In the genomic region with DNA sequence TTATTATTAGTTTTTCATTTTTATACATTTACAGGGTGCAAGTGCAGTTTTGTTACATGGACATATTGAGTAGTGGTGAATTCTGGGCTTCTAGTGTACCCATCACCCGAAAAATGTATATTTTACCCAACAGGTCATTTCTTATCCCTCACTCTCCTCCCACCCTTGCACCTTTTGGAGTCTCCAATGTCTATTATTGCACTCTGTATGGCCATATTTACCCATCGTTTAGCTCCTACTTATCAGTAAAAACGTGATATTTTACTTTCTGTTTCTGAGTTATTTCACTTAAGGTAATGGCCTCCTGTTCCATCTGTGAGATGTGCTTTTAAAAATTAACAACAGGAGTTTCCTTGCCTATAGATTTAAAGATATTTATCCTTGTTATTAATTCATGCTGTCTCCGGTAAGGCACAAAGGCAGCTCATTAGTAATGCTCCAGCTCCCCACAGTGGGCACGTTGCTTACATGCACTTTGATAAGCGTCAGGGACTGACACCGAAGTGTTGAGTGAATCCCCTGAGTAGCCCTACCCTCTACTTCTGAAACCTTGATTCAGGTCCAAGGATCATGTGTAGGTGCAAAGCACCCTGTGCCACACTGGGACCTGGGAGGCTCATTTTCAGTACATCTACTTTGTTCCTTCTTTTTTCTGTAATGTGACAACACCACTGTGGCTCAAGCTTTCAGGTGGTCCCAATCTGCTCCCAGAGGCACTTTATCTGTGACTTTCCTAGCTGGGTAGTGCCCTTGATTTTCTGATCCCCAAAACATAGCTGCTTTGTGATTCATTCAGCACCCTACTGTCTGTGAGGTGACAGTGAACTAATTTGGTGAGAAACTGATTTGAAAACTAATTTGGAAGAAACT, we compare ENCODE assay signal across 9 cellular contexts. TPM values are rescaled to one million over a fixed set of nuclear protein-coding genes. Genes with fewer than 3 reads are reported as not detected.
A peak's percentile ranks its signal among the peaks of the same experiment; 100 is the strongest.
DNase-seq lines count a peak whose midpoint lies in the region; ATAC-seq and TF ChIP-seq lines count a peak whose summit lies in the region.
"Had no signal": no experiment of that assay in that cellular context is flagged by ENCODE, and none has a peak within 500 bp of the region (broad histone marks: within the 10 kb centered on the region; RNA-seq: fewer than 3 reads in every experiment).

No MANE protein-coding gene starts in this region.

- POLR2A ChIA-PET in CD4-positive, alpha-beta T cell (lab: Charles Lee) = no interaction called here

- CTCF ChIA-PET in CD4-positive, alpha-beta T cell (lab: Charles Lee) = interaction anchor here (0.9 kb wide), 1 partner anchor 190 kb away, joined by 5 read pairs; no protein-coding TSS in a partner anchor

- no peaks in the 10 kb centered on the region for H3K9me3 ChIP-seq in CD4-positive, alpha-beta T cell (ENCODE audit: control insufficient read depth, low read length)

- H3K27me3 ChIP-seq in CD4-positive, alpha-beta T cell (ENCODE audit: control insufficient read depth, insufficient read depth, low read length) = peaks cover 14% of the 10 kb centered on the region

- TF ChIP-seq CTCF in CD4-positive, alpha-beta T cell (IDR thresholded peaks at IDR 0.05) = no peak

- H3K27ac Mint-ChIP-seq in CD4-positive, alpha-beta T cell = no peak overlapping the region
- no peak overlapping the region for H3K27ac Mint-ChIP-seq in activated CD4-positive, alpha-beta T cell treated with anti-CD3 and anti-CD28 coated beads, Interleukin-2, amount 10 ng/mL, durations not matched to agents 24 days and 14 days
- H3K27ac Mint-ChIP-seq: T-helper 1 cell treated with Interleukin-12 subunit alpha and Interleukin-12 subunit beta and Interleukin-4 antibody, amounts not matched to agents 30 μg/mL and 1 μg/mL, for 36 hours had no signal

- peak in 7 of 10 experiments; percentile 3 to 14 (median 8) for DNase-seq in CD4-positive, alpha-beta T cell
- peak; percentile 23 for DNase-seq in NCI-H1694 treated with DMSO at 0.1 percent for 48 hours (lab: John Stamatoyannopoulos, UW)
- DNase-seq in activated CD4-positive, alpha-beta T cell treated with anti-CD3 and anti-CD28 coated beads, Interleukin-2, amount 10 ng/mL, durations not matched to agents 24 days and 14 days = peak; percentile 75
- peak; percentile 23 for DNase-seq in fibroblast of the conjunctiva (ENCODE audit: low read depth)
- peak in 7 of 10 donors; percentile 18 to 82 (median 21) for DNase-seq in posterior cingulate gyrus
- no peak for DNase-seq in NCI-H187 treated with DMSO at 0.1 percent for 48 hours (lab: John Stamatoyannopoulos, UW)

- H3K27ac ChIP-seq in CD4-positive, alpha-beta T cell (ENCODE audit: low read depth, low read length) = no peak overlapping the region

- intact Hi-C loops in CD4-positive, alpha-beta T cell (cut with DNase I, micrococcal nuclease) = loop anchor here (1.0 to 2.0 kb wide), 2 partner anchors 377 to 378 kb away; no protein-coding TSS in a partner anchor
- intact Hi-C loops in activated CD4-positive, alpha-beta T cell treated with anti-CD3 and anti-CD28 coated beads, Interleukin-2, amount 10 ng/mL, durations not matched to agents 24 days and 14 days (cut with micrococcal nuclease) = loop anchor here (5.0 kb wide), 1 partner anchor 245 kb away; no protein-coding TSS in a partner anchor
- intact Hi-C loops in posterior cingulate gyrus (cut with DNase I) = no loop called here

- no peaks in the 10 kb centered on the region for H3K9me3 Mint-ChIP-seq in CD4-positive, alpha-beta T cell
- H3K9me3 Mint-ChIP-seq in activated CD4-positive, alpha-beta T cell treated with anti-CD3 and anti-CD28 coated beads, Interleukin-2, amount 10 ng/mL, durations not matched to agents 24 days and 14 days = no peaks in the 10 kb centered on the region
- H3K9me3 Mint-ChIP-seq: T-helper 1 cell treated with Interleukin-12 subunit alpha and Interleukin-12 subunit beta and Interleukin-4 antibody, amounts not matched to agents 30 μg/mL and 1 μg/mL, for 36 hours had no signal

- H3K4me3 Mint-ChIP-seq in CD4-positive, alpha-beta T cell = no peak overlapping the region
- no peak overlapping the region for H3K4me3 Mint-ChIP-seq in activated CD4-positive, alpha-beta T cell treated with anti-CD3 and anti-CD28 coated beads, Interleukin-2, amount 10 ng/mL, durations not matched to agents 24 days and 14 days
- H3K4me3 Mint-ChIP-seq: T-helper 1 cell treated with Interleukin-12 subunit alpha and Interleukin-12 subunit beta and Interleukin-4 antibody, amounts not matched to agents 30 μg/mL and 1 μg/mL, for 36 hours had no signal

- peak; percentile 39 for ATAC-seq in CD4-positive, alpha-beta T cell (ENCODE audit: poor library complexity)
- peak; percentile 94 for ATAC-seq in GM18868 (IDR thresholded peaks at IDR 0.05; ENCODE audit: unreplicated experiment)
- ATAC-seq in HG02981 (IDR thresholded peaks at IDR 0.05; ENCODE audit: unreplicated experiment) = peak; percentile 81

- H3K4me1 Mint-ChIP-seq in CD4-positive, alpha-beta T cell (ENCODE audit: low read depth) = peaks cover 7% of the 10 kb centered on the region
- H3K4me1 Mint-ChIP-seq in activated CD4-positive, alpha-beta T cell treated with anti-CD3 and anti-CD28 coated beads, Interleukin-2, amount 10 ng/mL, durations not matched to agents 24 days and 14 days = no peaks in the 10 kb centered on the region

- H3K36me3 Mint-ChIP-seq in CD4-positive, alpha-beta T cell (ENCODE audit: low read depth) = no peaks in the 10 kb centered on the region
- H3K36me3 Mint-ChIP-seq in activated CD4-positive, alpha-beta T cell treated with anti-CD3 and anti-CD28 coated beads, Interleukin-2, amount 10 ng/mL, durations not matched to agents 24 days and 14 days (ENCODE audit: low read depth) = no peaks in the 10 kb centered on the region

- H3K27me3 Mint-ChIP-seq in CD4-positive, alpha-beta T cell = peaks cover 28% of the 10 kb centered on the region
- H3K27me3 Mint-ChIP-seq in activated CD4-positive, alpha-beta T cell treated with anti-CD3 and anti-CD28 coated beads, Interleukin-2, amount 10 ng/mL, durations not matched to agents 24 days and 14 days = peaks cover 4% of the 10 kb centered on the region

RNA-seq across cellular contexts. Expression of a gene that starts 27.3 kb away (rescaled TPM):
- total RNA-seq in CD4-positive, alpha-beta T cell = under 1 TPM in 1 of 2 experiments, not detected in 1; 0.14 TPM
- total RNA-seq in activated CD4-positive, alpha-beta T cell treated with anti-CD3 and anti-CD28 coated beads, Interleukin-2, amount 10 ng/mL, durations not matched to agents 24 days and 14 days = not detected in 2 replicates

RNA-seq across cellular contexts. Expression of a gene that starts 52.8 kb away (rescaled TPM):
- total RNA-seq in CD4-positive, alpha-beta T cell = not detected
- total RNA-seq in activated CD4-positive, alpha-beta T cell treated with anti-CD3 and anti-CD28 coated beads, Interleukin-2, amount 10 ng/mL, durations not matched to agents 24 days and 14 days = not detected in 2 replicates

Comparison
In these comparisons a context has a peak if more than half of its experiments do, and no peak if none do; other contexts are left out.
1. ATAC-seq: peak in every context shown above with its lines; median percentile 94 in GM18868; 81 in HG02981; 39 in CD4-positive, alpha-beta T cell.